19 cellular contexts compared by ENCODE assay signal in the genomic region with DNA sequence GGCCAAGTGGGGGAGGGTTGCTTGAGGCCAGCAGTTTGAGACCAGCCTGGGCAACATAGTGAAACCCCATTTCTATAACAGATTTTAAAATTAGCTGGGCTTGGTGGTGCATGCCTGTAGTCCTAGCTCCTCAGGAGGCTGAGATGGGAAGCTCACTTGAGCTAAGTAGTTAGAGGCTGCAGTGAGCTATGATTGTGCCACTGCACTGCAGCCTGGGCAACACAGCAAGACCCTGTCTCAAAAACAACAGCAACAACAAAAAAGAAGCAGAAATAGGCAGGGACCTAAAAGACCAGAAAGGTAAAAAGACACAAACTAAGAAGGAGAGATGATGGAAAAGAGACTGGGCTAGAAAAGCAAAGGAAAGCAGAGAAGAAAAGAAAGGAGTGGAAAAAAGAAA. TPM values are rescaled to one million over a fixed set of nuclear protein-coding genes. Genes with fewer than 3 reads are reported as not detected.
"Had no signal": no experiment of that assay in that cellular context is flagged by ENCODE, and none has a peak within 500 bp of the region (broad histone marks: within the 10 kb centered on the region; RNA-seq: fewer than 3 reads in every experiment).

No MANE protein-coding gene starts in this region.

RNA-seq across cellular contexts. Expression of a gene that starts 3.8 kb away (rescaled TPM):
- total RNA-seq: naive thymus-derived CD8-positive, alpha-beta T cell; natural killer cell treated with Interleukin-12 subunit alpha and Interleukin-12 subunit beta and Interleukin-15 and Interleukin-18, amount 100 ng/mL, for 72 hours; omental fat pad; osteocyte; pancreas; posterior vena cava; prostate gland; pulmonary artery endothelial cell; right atrium auricular region; spleen; stomach; subcutaneous adipose tissue; temporal lobe; thoracic aorta; thyroid gland; upper lobe of right lung; urinary bladder had no signal
- polyA plus RNA-seq: neural cell, pancreas, smooth muscle cell, spleen, stomach, urinary bladder had no signal
